Comparison of ENCODE assay signal across 24 cellular contexts in the genomic region with DNA sequence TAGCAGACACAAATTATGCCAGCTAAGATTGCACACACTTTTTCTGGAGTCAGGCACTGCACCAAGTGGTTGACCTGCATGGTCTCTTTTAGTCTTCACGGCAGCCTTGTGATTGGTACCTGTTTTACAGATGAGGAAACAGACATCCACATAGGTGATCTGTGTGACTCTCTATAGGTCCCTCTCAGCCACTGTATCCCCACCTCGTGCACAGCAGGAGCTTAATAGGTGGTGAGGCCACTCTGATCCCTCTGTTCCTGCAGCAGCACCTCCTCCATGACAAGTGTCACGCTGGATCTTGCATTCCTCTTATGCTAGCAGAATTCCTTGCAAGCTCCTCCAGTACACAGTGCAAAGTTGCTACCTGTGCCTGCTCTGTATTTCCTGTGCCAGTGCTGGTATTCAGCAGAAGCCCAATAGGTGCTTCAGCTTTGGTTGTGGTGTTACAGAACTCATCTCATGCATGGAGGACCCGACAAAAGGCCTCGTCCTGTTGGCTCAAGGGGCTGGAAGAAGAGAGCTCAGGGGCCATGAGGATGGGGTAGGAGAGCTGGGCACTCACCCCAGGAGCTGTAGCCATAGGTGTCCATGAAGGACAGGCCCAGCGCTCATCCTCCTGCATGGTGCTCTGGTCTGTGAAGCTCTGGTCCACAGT.
"Had no signal": no experiment of that assay in that cellular context is flagged by ENCODE, and none has a peak within 500 bp of the region (broad histone marks: within the 10 kb centered on the region; RNA-seq: fewer than 3 reads in every experiment).

No MANE protein-coding gene starts in this region.

- DNase-seq: activated CD4-positive, alpha-beta T cell treated with anti-CD3 and anti-CD28 coated beads for 4 hours; activated gamma-delta T cell treated with Interleukin-2 at 50 U/mL for 16 hours; activated naive CD4-positive, alpha-beta T cell treated with anti-CD3 and anti-CD28 coated beads, Interleukin-2, amount 50 U/mL, for 16 hours; activated naive CD8-positive, alpha-beta T cell treated with anti-CD3 and anti-CD28 coated beads, Interleukin-2, amount 10 ng/mL, durations not matched to agents 7 days and 5 days; activated T-cell treated with anti-CD3 and anti-CD28 coated beads for 4 hours; activated T-cell treated with anti-CD3 and anti-CD28 coated beads, Interleukin-2, amount 50 U/mL, for 72 hours; anterior cingulate cortex; NCI-H1092 treated with DMSO at 0.1 percent for 48 hours; NCI-H1417 treated with DMSO at 0.1 percent for 48 hours; NCI-H1694; NCI-H2029; NCI-H2107; NCI-H2171 treated with DMSO at 0.1 percent for 48 hours; NCI-H226; NCI-H82; SIG-M5; T-helper 1 cell; WERI-Rb-1 had no signal

- H3K27me3 ChIP-seq: breast epithelium had no signal

- H3K4me3 Mint-ChIP-seq: activated naive CD8-positive, alpha-beta T cell treated with anti-CD3 and anti-CD28 coated beads, Interleukin-2, amount 10 ng/mL, durations not matched to agents 7 days and 5 days; activated T-cell treated with anti-CD3 and anti-CD28 coated beads, Interleukin-2, amount 50 U/mL, for 72 hours had no signal

- H3K36me3 Mint-ChIP-seq: activated naive CD8-positive, alpha-beta T cell treated with anti-CD3 and anti-CD28 coated beads, Interleukin-2, amount 10 ng/mL, durations not matched to agents 7 days and 5 days had no signal

- H3K27ac ChIP-seq: adrenal gland, breast epithelium, KMS-11, WERI-Rb-1 had no signal

- H3K27ac Mint-ChIP-seq: activated naive CD8-positive, alpha-beta T cell treated with anti-CD3 and anti-CD28 coated beads, Interleukin-2, amount 10 ng/mL, durations not matched to agents 7 days and 5 days; activated T-cell treated with anti-CD3 and anti-CD28 coated beads, Interleukin-2, amount 50 U/mL, for 72 hours; activated T-helper 2 cell treated with anti-CD3 and anti-CD28 coated beads, Interferon-gamma antibody, Interleukin-2, Interleukin-4, amounts not matched to agents 10 μg/mL and 5 μg/mL and 100 μg/mL, durations not matched to agents 14 hours and 24 hours and 36 hours had no signal

- H3K9ac ChIP-seq: KMS-11 had no signal

- H3K4me1 ChIP-seq: adrenal gland, breast epithelium had no signal

- H3K9me3 ChIP-seq: adrenal gland, breast epithelium had no signal

- ATAC-seq: activated CD4-positive, CD25-positive, alpha-beta regulatory T cell treated with anti-CD3 and anti-CD28 coated beads, Interleukin-2, amount 50 U/mL, for 24 hours; activated T-cell treated with anti-CD3 and anti-CD28 coated beads, Interleukin-2, amount 50 U/mL, for 72 hours; HepG2 had no signal

- H3K9me3 Mint-ChIP-seq: activated naive CD8-positive, alpha-beta T cell treated with anti-CD3 and anti-CD28 coated beads, Interleukin-2, amount 10 ng/mL, durations not matched to agents 7 days and 5 days; activated T-cell treated with anti-CD3 and anti-CD28 coated beads, Interleukin-2, amount 50 U/mL, for 72 hours; activated T-helper 2 cell treated with anti-CD3 and anti-CD28 coated beads, Interferon-gamma antibody, Interleukin-2, Interleukin-4, amounts not matched to agents 10 μg/mL and 5 μg/mL and 100 μg/mL, durations not matched to agents 14 hours and 24 hours and 36 hours had no signal

- H3K36me3 ChIP-seq: adrenal gland, breast epithelium, WERI-Rb-1 had no signal

- H3K4me3 ChIP-seq: adrenal gland, breast epithelium had no signal

- H3K4me2 ChIP-seq: KMS-11 had no signal
